Comparison of ENCODE assay signal across 8 cellular contexts in genomic region chr4:183505556-183506388, GRCh38. TPM values are rescaled to one million over a fixed set of nuclear protein-coding genes. Genes with fewer than 3 reads are reported as not detected.
DNase-seq lines count a peak whose midpoint lies in the region; ATAC-seq and TF ChIP-seq lines count a peak whose summit lies in the region.

No MANE protein-coding gene starts in this region.

- ATAC-seq in GM18873 (IDR thresholded peaks at IDR 0.05; ENCODE audit: low FRiP score, unreplicated experiment) = peak; percentile 40
- ATAC-seq in HG03108 (IDR thresholded peaks at IDR 0.05; ENCODE audit: unreplicated experiment) = peak; percentile 38

- no peaks in the 10 kb centered on the region for H3K27me3 Mint-ChIP-seq in chondrocyte (ENCODE audit: low read depth)

- H3K4me3 Mint-ChIP-seq in chondrocyte (ENCODE audit: unreplicated experiment) = peak overlapping the region; percentile 89

- H3K36me3 ChIP-seq in kidney epithelial cell (ENCODE audit: control insufficient read depth, insufficient read depth, low read length) = no peaks in the 10 kb centered on the region

- H3K27ac Mint-ChIP-seq in chondrocyte (ENCODE audit: unreplicated experiment) = peak overlapping the region; percentile 98

- TF ChIP-seq CTCF in AG10803 (conservative IDR thresholded peaks at IDR 0.05; ENCODE audit: low read length) (no peak), chondrocyte (IDR thresholded peaks at IDR 0.05) (no peak), kidney epithelial cell (IDR thresholded peaks at IDR 0.05; ENCODE audit: insufficient read depth, low read length, poor library complexity, severe bottlenecking) (no peak)

- no peaks in the 10 kb centered on the region for H3K27me3 ChIP-seq in kidney epithelial cell (ENCODE audit: control insufficient read depth, insufficient read depth, low read length)

- peak; percentile 82 for DNase-seq in AG10803 (ENCODE audit: low read depth)
- DNase-seq in NCI-H226 = peak; percentile 71
- DNase-seq in activated CD4-positive, alpha-beta T cell treated with anti-CD3 and anti-CD28 coated beads for 24 hours (ENCODE audit: low read depth in 2 of 2) = peak; percentile 67 to 78
- peak; percentile 97 for DNase-seq in chondrocyte (ENCODE audit: low spot score)
- DNase-seq in kidney epithelial cell (ENCODE audit: low read depth) = peak; percentile 58
- DNase-seq in stimulated activated CD4-positive, alpha-beta T cell treated with anti-CD3 and anti-CD28 coated beads, Interleukin-15, amount 100 ng/mL, for 24 hours = peak; percentile 89

- peaks cover 32% of the 10 kb centered on the region for H3K4me1 Mint-ChIP-seq in chondrocyte (ENCODE audit: low read depth)

- H3K4me3 ChIP-seq in AG10803 (ENCODE audit: low read length) = peak overlapping the region; percentile 88
- peak overlapping the region; percentile 89 for H3K4me3 ChIP-seq in kidney epithelial cell (ENCODE audit: low read depth, low read length)

- peaks cover 6% of the 10 kb centered on the region for H3K36me3 Mint-ChIP-seq in chondrocyte (ENCODE audit: low read depth)

- no peaks in the 10 kb centered on the region for H3K9me3 Mint-ChIP-seq in chondrocyte (ENCODE audit: low read depth)

RNA-seq across cellular contexts. Expression of gene ING2, which starts 0.9 kb away (rescaled TPM):
- 10.3 to 14.2 TPM (median 11.0 TPM) in 3 replicates for total RNA-seq in chondrocyte
- total RNA-seq in kidney epithelial cell = 9.9 and 10.1 TPM in 2 replicates

Comparison
In these comparisons a context has a peak if more than half of its experiments do, and no peak if none do; other contexts are left out.
1. Peak in every context shown above with its lines: DNase-seq, ATAC-seq and H3K4me3 ChIP-seq.